2 cellular contexts compared by ENCODE assay signal in genomic region chr7:87933605-87933952, GRCh38.
TF ChIP-seq lines count a peak whose summit lies in the region.

No MANE protein-coding gene starts in this region.

TF ChIP-seq in HCT116, 20 proteins besides CTCF, POLR2A, EP300 and RAD21 (continued from another document):
- TF ChIP-seq ZBTB33 (IDR thresholded peaks at IDR 0.05; ENCODE audit: extremely low read depth, insufficient replicate concordance, low read length), result no peak
- TF ChIP-seq MAX (IDR thresholded peaks at IDR 0.05), result no peak
- TF ChIP-seq EGR1 (IDR thresholded peaks at IDR 0.05; ENCODE audit: low read depth), result no peak
- no peak for TF ChIP-seq FOSL1 (IDR thresholded peaks at IDR 0.05; ENCODE audit: low read depth)
- TF ChIP-seq SRF (IDR thresholded peaks at IDR 0.05; ENCODE audit: low read depth), result no peak
- no peak for TF ChIP-seq ATF3 (IDR thresholded peaks at IDR 0.05)
- no peak for TF ChIP-seq SIN3A (IDR thresholded peaks at IDR 0.05; ENCODE audit: low read depth)

TF ChIP-seq in WTC11, 78 proteins besides CTCF, POLR2A, EP300 and RAD21 (continued from another document):
- no peak for TF ChIP-seq PRDM15 (CRISPR knock-in tag; IDR thresholded peaks at IDR 0.05)
- no peak for TF ChIP-seq ZMAT4 (CRISPR knock-in tag; IDR thresholded peaks at IDR 0.05)
- TF ChIP-seq ATF6 (CRISPR knock-in tag; IDR thresholded peaks at IDR 0.05), result no peak
- no peak for TF ChIP-seq AR (CRISPR knock-in tag; IDR thresholded peaks at IDR 0.05)
- no peak for TF ChIP-seq TEAD4 (CRISPR knock-in tag; IDR thresholded peaks at IDR 0.05)
- no peak for TF ChIP-seq NR3C1 (CRISPR knock-in tag; conservative IDR thresholded peaks at IDR 0.05; ENCODE audit: low read depth)
- no peak for TF ChIP-seq ZNF121 (CRISPR knock-in tag; IDR thresholded peaks at IDR 0.05)
- no peak for TF ChIP-seq EMX1 (CRISPR knock-in tag; IDR thresholded peaks at IDR 0.05)
- no peak for TF ChIP-seq SP1 (CRISPR knock-in tag; conservative IDR thresholded peaks at IDR 0.05)
- no peak for TF ChIP-seq SMAD4 (CRISPR knock-in tag; IDR thresholded peaks at IDR 0.05)
- no peak for TF ChIP-seq IRF2 (CRISPR knock-in tag; IDR thresholded peaks at IDR 0.05; ENCODE audit: borderline replicate concordance, low read depth)
- no peak for TF ChIP-seq FOXK1 (CRISPR knock-in tag; IDR thresholded peaks at IDR 0.05)
- no peak for TF ChIP-seq MYBL2 (CRISPR knock-in tag; IDR thresholded peaks at IDR 0.05)
- TF ChIP-seq ZNF396 (CRISPR knock-in tag; IDR thresholded peaks at IDR 0.05; ENCODE audit: borderline replicate concordance), result no peak
